In the genomic region with DNA sequence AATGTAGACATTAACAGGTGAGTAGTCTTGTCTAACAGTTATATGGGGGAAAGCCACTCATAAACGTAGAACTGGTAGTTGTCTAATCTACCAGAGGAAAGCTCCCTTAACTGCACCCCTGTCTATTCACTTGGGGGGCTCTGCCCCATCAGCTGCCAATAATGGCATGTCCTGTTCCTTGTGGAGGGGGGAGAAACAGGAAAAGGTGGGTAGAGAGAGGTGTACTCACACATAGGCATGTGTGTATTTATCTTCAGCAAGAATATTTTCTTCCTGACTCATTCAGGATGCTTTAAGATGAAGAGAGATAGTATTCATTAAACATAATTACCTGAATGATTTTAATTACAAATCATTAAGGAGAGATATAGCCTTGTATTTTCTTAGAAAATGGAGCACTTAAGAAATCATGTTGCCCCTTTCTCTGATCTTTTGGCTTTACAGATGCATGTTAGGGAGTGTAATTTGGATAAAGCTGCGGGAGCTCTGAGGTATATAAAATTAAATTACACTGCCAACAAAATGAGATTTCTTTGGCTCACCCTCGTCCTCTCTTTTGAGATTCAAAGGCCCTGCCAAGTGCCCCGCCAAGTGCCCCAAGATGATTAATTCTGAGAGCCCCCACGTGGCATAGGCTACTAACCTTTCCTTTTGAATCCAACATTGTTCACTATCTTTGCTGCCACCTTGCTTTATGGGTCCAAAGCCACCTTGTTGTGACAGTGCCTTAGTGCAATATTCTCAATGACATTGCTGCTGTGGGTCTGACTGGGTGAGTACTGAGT, we compare ENCODE assay signal across 1 cellular context.
TF ChIP-seq lines count a peak whose summit lies in the region.

No MANE protein-coding gene starts in this region.

TF ChIP-seq in SK-N-SH treated with all-trans-retinoic acid at 6 μM for 48 hours, 23 proteins besides CTCF, POLR2A, EP300 and RAD21 (continued from another document):
- TF ChIP-seq, protein P1, sequence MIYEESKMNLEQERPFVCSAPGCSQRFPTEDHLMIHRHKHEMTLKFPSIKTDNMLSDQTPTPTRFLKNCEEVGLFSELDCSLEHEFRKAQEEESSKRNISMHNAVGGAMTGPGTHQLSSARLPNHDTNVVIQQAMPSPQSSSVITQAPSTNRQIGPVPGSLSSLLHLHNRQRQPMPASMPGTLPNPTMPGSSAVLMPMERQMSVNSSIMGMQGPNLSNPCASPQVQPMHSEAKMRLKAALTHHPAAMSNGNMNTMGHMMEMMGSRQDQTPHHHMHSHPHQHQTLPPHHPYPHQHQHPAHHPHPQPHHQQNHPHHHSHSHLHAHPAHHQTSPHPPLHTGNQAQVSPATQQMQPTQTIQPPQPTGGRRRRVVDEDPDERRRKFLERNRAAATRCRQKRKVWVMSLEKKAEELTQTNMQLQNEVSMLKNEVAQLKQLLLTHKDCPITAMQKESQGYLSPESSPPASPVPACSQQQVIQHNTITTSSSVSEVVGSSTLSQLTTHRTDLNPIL (CRISPR knock-in tag; IDR thresholded peaks at IDR 0.05; ENCODE audit: low read depth), result no peak
TF ChIP-seq in SK-N-SH treated with all-trans-retinoic acid at 6 μM for 48 hours: peak in this region for 0.
